Comparison of ENCODE assay signal across 22 cellular contexts in the genomic region with DNA sequence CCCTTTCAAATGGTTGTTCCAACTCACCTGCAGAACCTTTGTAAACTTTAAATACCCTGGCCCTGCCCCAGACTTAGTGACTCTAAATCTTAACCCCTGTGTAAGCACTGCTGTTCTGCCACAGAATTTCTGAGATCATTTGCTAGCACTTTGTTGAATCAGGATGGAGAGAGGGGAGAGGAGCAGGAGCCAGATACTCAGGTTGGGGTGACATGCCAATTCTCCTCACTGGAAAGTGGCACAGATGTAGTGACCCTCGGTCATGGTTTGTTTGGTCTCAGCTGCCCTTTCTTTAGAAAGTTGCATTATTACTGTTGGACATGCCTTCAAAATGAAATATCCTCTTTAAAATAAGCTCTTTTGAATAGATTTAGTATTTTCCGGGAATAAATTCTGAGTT.
DNase-seq lines count a peak whose midpoint lies in the region; FAIRE-seq and TF ChIP-seq lines count a peak whose summit lies in the region.
"Had no signal": no experiment of that assay in that cellular context is flagged by ENCODE, and none has a peak within 500 bp of the region (broad histone marks: within the 10 kb centered on the region; RNA-seq: fewer than 3 reads in every experiment).

No MANE protein-coding gene starts in this region.

- no peaks in the 10 kb centered on the region for H3K9me3 Mint-ChIP-seq in H9
- no peaks in the 10 kb centered on the region for H3K9me3 Mint-ChIP-seq in astrocyte (ENCODE audit: unreplicated experiment)
- no peaks in the 10 kb centered on the region for H3K9me3 Mint-ChIP-seq in osteocyte (ENCODE audit: unreplicated experiment)
- H3K9me3 Mint-ChIP-seq: CD8-positive, alpha-beta memory T cell had no signal

- H3K4me1 Mint-ChIP-seq in H9 = peaks cover 15 to 17% of the 10 kb centered on the region in 2 experiments
- H3K4me1 Mint-ChIP-seq in astrocyte (ENCODE audit: low read depth, unreplicated experiment) = peaks cover 64% of the 10 kb centered on the region
- peaks cover 81% of the 10 kb centered on the region for H3K4me1 Mint-ChIP-seq in osteocyte (ENCODE audit: unreplicated experiment)

- H2BK20ac ChIP-seq in H9 (ENCODE audit: low read depth, low read length, poor library complexity, severe bottlenecking) = no peak overlapping the region

- no peak overlapping the region for H3K23ac ChIP-seq in H9 (ENCODE audit: insufficient read length, low read depth, low read length)

- no peak overlapping the region for H3K4me3 ChIP-seq in astrocyte (ENCODE audit: insufficient read depth, low read depth, low read length)
- no peak overlapping the region for H3K4me3 ChIP-seq in tibial artery
- H3K4me3 ChIP-seq: coronary artery, esophagus muscularis mucosa, suprapubic skin, vagina had no signal

- no peak overlapping the region for H3K9ac ChIP-seq in H9 (ENCODE audit: extremely low read depth, insufficient read length, low read length)
- H3K9ac ChIP-seq in astrocyte (ENCODE audit: low read length) = no peak overlapping the region
- H3K9ac ChIP-seq: KMS-11 had no signal

- no peak for FAIRE-seq in astrocyte (lab: Jason Lieb, UNC)
- FAIRE-seq: bronchial epithelial cell, G401.6 had no signal

- H3K36me3 ChIP-seq in astrocyte (ENCODE audit: insufficient read depth, low read length) = no peaks in the 10 kb centered on the region
- no peaks in the 10 kb centered on the region for H3K36me3 ChIP-seq in tibial artery
- H3K36me3 ChIP-seq: esophagus muscularis mucosa, suprapubic skin, vagina had no signal

- H3K36me3 Mint-ChIP-seq in H9 (ENCODE audit: insufficient read depth in 1 of 3, low read depth in 3 of 3) = no peaks in the 10 kb centered on the region
- H3K36me3 Mint-ChIP-seq in astrocyte (ENCODE audit: low read depth, unreplicated experiment) = no peaks in the 10 kb centered on the region
- no peaks in the 10 kb centered on the region for H3K36me3 Mint-ChIP-seq in osteocyte (ENCODE audit: unreplicated experiment)
- H3K36me3 Mint-ChIP-seq: CD8-positive, alpha-beta memory T cell had no signal

- H2AFZ ChIP-seq in H9 (ENCODE audit: low read length) = no peak overlapping the region
- H2AFZ ChIP-seq in astrocyte (ENCODE audit: low read depth, low read length) = no peak overlapping the region

- H3K4me3 Mint-ChIP-seq in H9 (no peak overlapping the region), astrocyte (ENCODE audit: unreplicated experiment) (peak overlapping the region; percentile 47), osteocyte (ENCODE audit: unreplicated experiment) (no peak overlapping the region)
- H3K4me3 Mint-ChIP-seq: activated CD8-positive, alpha-beta memory T cell treated with anti-CD3 and anti-CD28 coated beads, Interleukin-2, amount 10 ng/mL, durations not matched to agents 7 days and 5 days; CD8-positive, alpha-beta memory T cell had no signal

- H3K4me2 ChIP-seq in H9 (ENCODE audit: insufficient read depth, insufficient read length, low read length) (no peak overlapping the region), astrocyte (ENCODE audit: low read length) (peak overlapping the region; percentile 32)
- H3K4me2 ChIP-seq: KMS-11 had no signal

- H2BK120ac ChIP-seq in H9 (ENCODE audit: low read depth, low read length, poor library complexity, severe bottlenecking) = no peak overlapping the region

- H3K27me3 Mint-ChIP-seq in H9 (ENCODE audit: low read depth) (no peaks in the 10 kb centered on the region), astrocyte (ENCODE audit: low read depth, unreplicated experiment) (no peaks in the 10 kb centered on the region), osteocyte (ENCODE audit: unreplicated experiment) (no peaks in the 10 kb centered on the region)
- H3K27me3 Mint-ChIP-seq: activated CD8-positive, alpha-beta memory T cell treated with anti-CD3 and anti-CD28 coated beads, Interleukin-2, amount 10 ng/mL, durations not matched to agents 7 days and 5 days; CD8-positive, alpha-beta memory T cell had no signal

- no peaks in the 10 kb centered on the region; the same call in 1 of the 2 replicates for H3K4me1 ChIP-seq in H9 (ENCODE audit: insufficient read depth, low read length)
- peaks cover 35% of the 10 kb centered on the region for H3K4me1 ChIP-seq in astrocyte (ENCODE audit: insufficient read depth, low read length)
- peaks cover 0 to 83% (median 46%) of the 10 kb centered on the region in 4 donors for H3K4me1 ChIP-seq in tibial artery

- in situ Hi-C loops in ACHN (cut with HindIII; ENCODE audit: low pct_ligation_motif_present, low pct_unique_long_range_greater_than_20kb, low sequenced_read_pairs) = no loop called here

- DNase-seq in ACHN (peak; percentile 6), H9 (no peak), astrocyte (ENCODE audit: low read depth) (no peak), osteocyte (ENCODE audit: extremely low spot score, unreplicated experiment) (no peak), pons (ENCODE audit: low spot score) (no peak), tibial artery (no peak), iPS-NIHi11 (ENCODE audit: low spot score) (no peak)
- DNase-seq: activated CD8-positive, alpha-beta memory T cell treated with anti-CD3 and anti-CD28 coated beads, Interleukin-2, amount 10 ng/mL, durations not matched to agents 7 days and 5 days; activated effector memory CD4-positive, alpha-beta T cell treated with Interleukin-2 at 50 U/mL for 16 hours; CD8-positive, alpha-beta memory T cell; DMS153; islet precursor cell; NCI-H1694; retina; Right ventricle myocardium superior had no signal

- no peak overlapping the region for H2BK5ac ChIP-seq in H9 (ENCODE audit: insufficient read length, low read length)

- H4K20me1 ChIP-seq in H9 (ENCODE audit: control insufficient read depth, insufficient read depth, insufficient read length) = peaks cover 3% of the 10 kb centered on the region
- H4K20me1 ChIP-seq in astrocyte (ENCODE audit: insufficient read depth, low read length) = peaks cover 89% of the 10 kb centered on the region

- TF ChIP-seq CTCF in H9 (conservative IDR thresholded peaks at IDR 0.05) = no peak
- TF ChIP-seq CTCF in astrocyte (IDR thresholded peaks at IDR 0.05; ENCODE audit: insufficient read depth, low read depth, low read length) = no peak
- no peak for TF ChIP-seq CTCF in osteocyte (IDR thresholded peaks at IDR 0.05)
- TF ChIP-seq CTCF in tibial artery (IDR thresholded peaks at IDR 0.05) = no peak

- no peak overlapping the region for H3K56ac ChIP-seq in H9 (ENCODE audit: insufficient read length, low read depth, low read length)

- no peaks in the 10 kb centered on the region for H3K23me2 ChIP-seq in H9 (ENCODE audit: insufficient read length, low read depth, low read length, poor library complexity, severe bottlenecking)

- no peak overlapping the region for H2AK5ac ChIP-seq in H9 (ENCODE audit: insufficient read length, low read length)

- no peak overlapping the region for H4K91ac ChIP-seq in H9 (ENCODE audit: insufficient read length, low read depth, low read length)

- WGBS in H9 (ENCODE audit: extremely low coverage, insufficient read length, low lambda C conversion rate) = no CpG with 5 or more reads among the region's 2 CpGs

- H4K5ac ChIP-seq in H9 (ENCODE audit: insufficient read length, low read depth, low read length) = peak overlapping the region; percentile 12

- H3K27ac ChIP-seq in H9 (ENCODE audit: insufficient read length, low read depth, low read length) (no peak overlapping the region), astrocyte (ENCODE audit: low read depth, low read length) (peak overlapping the region; percentile 50), tibial artery (no peak overlapping the region)
- H3K27ac ChIP-seq: coronary artery, KMS-11, suprapubic skin, vagina had no signal

- H3K9me3 ChIP-seq in H9 (ENCODE audit: control insufficient read depth, low read depth, low read length) = no peaks in the 10 kb centered on the region
- H3K9me3 ChIP-seq in astrocyte (ENCODE audit: insufficient read depth, low read depth, low read length) = no peaks in the 10 kb centered on the region
- no peaks in the 10 kb centered on the region for H3K9me3 ChIP-seq in tibial artery
- H3K9me3 ChIP-seq: esophagus muscularis mucosa, suprapubic skin, vagina had no signal

- intact Hi-C loops in tibial artery (cut with DNase I; ENCODE audit: low total_unique reads) = no loop called here

- H2BK12ac ChIP-seq in H9 (ENCODE audit: insufficient read length, low read depth, low read length) = no peak overlapping the region

- H3K79me2 ChIP-seq in H9 (ENCODE audit: insufficient read depth, low read length) = no peaks in the 10 kb centered on the region; the same call in 1 of the 2 replicates
- H3K79me2 ChIP-seq in astrocyte (ENCODE audit: insufficient read depth, low read length) = peaks cover 89% of the 10 kb centered on the region

- H3K27ac Mint-ChIP-seq in H9 (no peak overlapping the region), astrocyte (ENCODE audit: unreplicated experiment) (peak overlapping the region; percentile 67), osteocyte (ENCODE audit: unreplicated experiment) (peak overlapping the region; percentile 75)
- H3K27ac Mint-ChIP-seq: activated CD8-positive, alpha-beta memory T cell treated with anti-CD3 and anti-CD28 coated beads, Interleukin-2, amount 10 ng/mL, durations not matched to agents 7 days and 5 days had no signal

- H3K4ac ChIP-seq in H9 (ENCODE audit: low read depth, low read length) = no peak overlapping the region

- no peak overlapping the region for H3T11ph ChIP-seq in H9 (ENCODE audit: low read length)

- no peaks in the 10 kb centered on the region for H3K27me3 ChIP-seq in H9 (ENCODE audit: insufficient read depth, low read length)
- H3K27me3 ChIP-seq in astrocyte (ENCODE audit: insufficient read depth, low read length) = no peaks in the 10 kb centered on the region
- no peaks in the 10 kb centered on the region for H3K27me3 ChIP-seq in tibial artery
- H3K27me3 ChIP-seq: esophagus muscularis mucosa, suprapubic skin, vagina had no signal

- H4K8ac ChIP-seq in H9 (replicated peaks; ENCODE audit: insufficient read length, low read depth, low read length) = no peak overlapping the region

- H3K14ac ChIP-seq in H9 (ENCODE audit: insufficient read depth, low read length) = no peak overlapping the region

- H3K79me1 ChIP-seq in H9 (ENCODE audit: insufficient read depth, low read depth, low read length, poor library complexity, severe bottlenecking) = peaks cover 3% of the 10 kb centered on the region

- H3K18ac ChIP-seq in H9 (ENCODE audit: insufficient read length, low read depth, low read length) = no peak overlapping the region

- H2BK15ac ChIP-seq in H9 (ENCODE audit: low read depth, low read length) = no peak overlapping the region

Comparison
In these comparisons a context has a peak if more than half of its experiments do, and no peak if none do; other contexts are left out.
1. H3K27ac Mint-ChIP-seq: peak in astrocyte (single experiment) and osteocyte (single experiment); none in H9 (0 of 3).